ENCODE assay signal across 8 cellular contexts in genomic region chr1:241532173-241532553, GRCh38. TPM values are rescaled to one million over a fixed set of nuclear protein-coding genes. Genes with fewer than 3 reads are reported as not detected.
DNase-seq lines count a peak whose midpoint lies in the region; ATAC-seq and TF ChIP-seq lines count a peak whose summit lies in the region.

TSS of gene KMO (plus strand) at chr1:241532378. CDS start at chr1:241532445, 67 bp downstream.

- no peak for TF ChIP-seq CTCF in BJ (IDR thresholded peaks at IDR 0.05; ENCODE audit: insufficient read depth, low read depth, low read length)
- TF ChIP-seq CTCF in activated B cell treated with CpG ODN at 0.5 μM for 24 hours (IDR thresholded peaks at IDR 0.05), result no peak
- no peak for TF ChIP-seq CTCF in stomach (IDR thresholded peaks at IDR 0.05)

- CTCF ChIA-PET in BJ (lab: Yijun Ruan, JAX) (interaction anchor here (0.8 to 1.2 kb wide), 2 partner anchors 9 to 95 kb away, joined by 3 to 4 read pairs; no protein-coding TSS in a partner anchor), activated B cell treated with CpG ODN at 0.5 μM for 24 hours (lab: Charles Lee) (interaction anchor here (1.0 to 1.7 kb wide), 8 partner anchors 12 to 302 kb away, joined by 3 to 12 read pairs (median 4); no protein-coding TSS in a partner anchor)

- H3K9me3 Mint-ChIP-seq in activated B cell treated with CpG ODN at 0.5 μM for 24 hours (peaks cover 4% of the 10 kb centered on the region), immature natural killer cell (no peaks in the 10 kb centered on the region)

- H3K4me3 Mint-ChIP-seq in activated B cell treated with CpG ODN at 0.5 μM for 24 hours, result peak within 1 kb of the TSS; percentile 91
- peak within 1 kb of the TSS; percentile 96 to 100 (median 97) for H3K4me3 Mint-ChIP-seq in immature natural killer cell

- H3K27me3 ChIP-seq in BJ (ENCODE audit: control insufficient read depth, insufficient read depth, low read length) (no peaks in the 10 kb centered on the region), stomach (no peaks in the 10 kb centered on the region)

- peak within 1 kb of the TSS; percentile 42 for H3K4me3 ChIP-seq in BJ (ENCODE audit: low read depth, low read length)
- H3K4me3 ChIP-seq in stomach, result peak within 1 kb of the TSS; percentile 30 to 47 (median 44)

- H3K4me1 Mint-ChIP-seq in activated B cell treated with CpG ODN at 0.5 μM for 24 hours (peaks cover 50% of the 10 kb centered on the region), immature natural killer cell (peaks cover 6 to 14% of the 10 kb centered on the region in 2 donors)

- WGBS in stomach, 5 donors, result 0 to 8% (median 7%) methylated on average over 1 of the region's 1 CpG

- H3K4me1 ChIP-seq in stomach, result peaks cover 0 to 6% (median 0%) of the 10 kb centered on the region in 4 donors

- POLR2A ChIA-PET in BJ (lab: Charles Lee), result no interaction called here
- POLR2A ChIA-PET in activated B cell treated with CpG ODN at 0.5 μM for 24 hours (lab: Charles Lee), result interaction anchor here (0.6 to 9.2 kb wide), 13 partner anchors 9 to 108 kb away, joined by 3 to 157 read pairs (median 6); partner anchors contain the start of genes CHML, FH and OPN3

- H3K9me3 ChIP-seq in stomach, result no peaks in the 10 kb centered on the region

- H3K27ac Mint-ChIP-seq in activated B cell treated with CpG ODN at 0.5 μM for 24 hours, result peak within 1 kb of the TSS; percentile 98
- H3K27ac Mint-ChIP-seq in immature natural killer cell, result peak within 1 kb of the TSS; percentile 73 to 95 (median 87)

- H3K36me3 Mint-ChIP-seq in activated B cell treated with CpG ODN at 0.5 μM for 24 hours (ENCODE audit: low read depth) (peaks cover 27% of the 10 kb centered on the region), immature natural killer cell (no peaks in the 10 kb centered on the region)

- H3K27me3 Mint-ChIP-seq in activated B cell treated with CpG ODN at 0.5 μM for 24 hours (no peaks in the 10 kb centered on the region), immature natural killer cell (ENCODE audit: low read depth in 3 of 3) (peaks cover 0 to 11% (median 3%) of the 10 kb centered on the region in 3 donors)

- TF ChIP-seq EP300 in stomach (IDR thresholded peaks at IDR 0.05), result no peak

- intact Hi-C loops in activated B cell treated with CpG ODN at 0.5 μM for 24 hours (cut with micrococcal nuclease) (loop anchor here (1.0 to 10.0 kb wide), 5 partner anchors 20 to 1753 kb away; no protein-coding TSS in a partner anchor), stomach (cut with DNase I; ENCODE audit: low total_unique reads) (loop anchor here (10.0 kb wide), 1 partner anchor 293 kb away; no protein-coding TSS in a partner anchor)

- DNase-seq in BJ (ENCODE audit: low read depth) (no peak), activated B cell treated with CpG ODN at 0.5 μM for 24 hours (no peak), immature natural killer cell (no peak), stomach (no peak), ureter (ENCODE audit: low spot score) (no peak), DMS 273 (lab: John Stamatoyannopoulos, UW; ENCODE audit: unreplicated experiment) (no peak)

- ATAC-seq in GM19025 (IDR thresholded peaks at IDR 0.05; ENCODE audit: low read depth, unreplicated experiment) (peak; percentile 20), HG03175 (IDR thresholded peaks at IDR 0.05; ENCODE audit: unreplicated experiment) (peak; percentile 34), activated B cell treated with CpG ODN at 0.5 μM for 24 hours (ENCODE audit: low read depth) (peak; percentile 56)

- no peak for TF ChIP-seq POLR2A in stomach (IDR thresholded peaks at IDR 0.05)

- H3K36me3 ChIP-seq in BJ (ENCODE audit: control insufficient read depth, insufficient read depth, low read length) (no peaks in the 10 kb centered on the region), stomach (no peaks in the 10 kb centered on the region)

- peak within 1 kb of the TSS in 4 of 5 donors; percentile 21 to 48 (median 44) for H3K27ac ChIP-seq in stomach

RNA-seq across cellular contexts. Expression of gene KMO, which starts in this region (rescaled TPM):
- polyA plus RNA-seq in BJ (2011; rRNA removed) (not detected in 2 replicates), immature natural killer cell (not detected), stomach (under 1 TPM in 2 of 3 donors, not detected in 1; 0.06 to 0.33 TPM)
- not detected in 2 replicates for polyA minus RNA-seq in BJ (2011; rRNA and poly(A)+ RNA removed)
- total RNA-seq in activated B cell treated with CpG ODN at 0.5 μM for 24 hours (44.8 and 53.6 TPM in 2 replicates), stomach (under 1 TPM in 1 of 5 donors, not detected in 4; 0.18 TPM), ureter (0.18 TPM)

Comparison
In these comparisons a context has a peak if more than half of its experiments do, and no peak if none do; other contexts are left out.
1. RNA of gene KMO (total RNA-seq): 44.8 to 53.6 TPM in activated B cell treated with CpG ODN at 0.5 μM for 24 hours; 0.18 TPM in ureter (single experiment) and 0.18 TPM in stomach; every median in the first group is over 10 times any median in the second.
2. Peak in every context shown above with its lines, with median percentiles within 50 percentile points of each other: ATAC-seq.